ENCODE assay signal across 17 cellular contexts in the genomic region with DNA sequence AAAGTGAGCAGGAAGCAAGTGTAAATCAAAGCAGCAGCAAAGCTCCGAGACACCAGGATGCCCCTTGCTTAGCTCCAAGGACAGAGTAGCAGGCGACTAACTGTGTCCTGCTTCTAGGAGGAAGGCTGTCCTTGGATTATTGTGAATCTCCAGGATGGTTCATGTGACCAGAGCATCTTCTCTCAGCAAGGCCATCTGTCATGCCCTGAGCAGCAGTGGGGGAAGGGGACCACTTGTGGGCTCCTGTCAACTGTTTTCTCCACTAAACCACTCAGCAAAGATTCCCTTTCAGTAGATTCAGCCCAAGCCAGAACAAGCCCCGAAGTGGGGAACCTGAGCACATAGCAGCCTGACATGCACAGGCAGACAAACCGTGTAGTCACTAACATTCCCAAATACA.
"Had no signal": no experiment of that assay in that cellular context is flagged by ENCODE, and none has a peak within 500 bp of the region (broad histone marks: within the 10 kb centered on the region; RNA-seq: fewer than 3 reads in every experiment).

No MANE protein-coding gene starts in this region.

- H3K4me1 ChIP-seq: pancreas had no signal

- H3K9me3 ChIP-seq: esophagus muscularis mucosa, pancreas, thoracic aorta had no signal

- H3K27ac ChIP-seq: brain microvascular endothelial cell, esophagus muscularis mucosa, hepatocyte, pancreas, thoracic aorta had no signal

- ATAC-seq: activated CD4-positive, CD25-positive, alpha-beta regulatory T cell treated with anti-CD3 and anti-CD28 coated beads, Interleukin-2, amount 50 U/mL, for 24 hours; left lobe of liver; naive thymus-derived CD4-positive, alpha-beta T cell; pancreas; stimulated activated effector memory CD8-positive, alpha-beta T cell treated with anti-CD3 and anti-CD28 coated beads, Interleukin-12 subunit alpha, Interleukin-12 subunit beta, amount 100 ng/mL, for 72 hours had no signal

- H3K4me3 ChIP-seq: dorsolateral prefrontal cortex, esophagus muscularis mucosa, hepatocyte, pancreas, thoracic aorta had no signal

- FAIRE-seq: endometrium, pancreas had no signal

- H3K36me3 ChIP-seq: brain microvascular endothelial cell, esophagus muscularis mucosa, pancreas, thoracic aorta had no signal

- DNase-seq: activated CD4-positive, alpha-beta T cell treated with anti-CD3 and anti-CD28 coated beads, Interleukin-2, amount 50 U/mL, for 1 hour; activated CD8-positive, alpha-beta memory T cell treated with anti-CD3 and anti-CD28 coated beads for 24 hours; activated naive CD4-positive, alpha-beta T cell; activated naive CD8-positive, alpha-beta T cell treated with anti-CD3 and anti-CD28 coated beads, Interleukin-2, amount 10 ng/mL, durations not matched to agents 7 days and 5 days; islet precursor cell; naive thymus-derived CD4-positive, alpha-beta T cell; pancreas; stimulated activated CD4-positive, alpha-beta T cell treated with anti-CD3 and anti-CD28 coated beads, Interleukin-12 subunit alpha, Interleukin-12 subunit beta, amount 100 ng/mL, for 4 hours had no signal

- H3K27me3 ChIP-seq: brain microvascular endothelial cell, esophagus muscularis mucosa, hepatocyte, pancreas had no signal
